In genomic region chr2:18521084-18521483, GRCh38 we compare ENCODE assay signal across 8 cellular contexts.
"Had no signal": no experiment of that assay in that cellular context is flagged by ENCODE, and none has a peak within 500 bp of the region (broad histone marks: within the 10 kb centered on the region; RNA-seq: fewer than 3 reads in every experiment).

No MANE protein-coding gene starts in this region.

- H3K9ac ChIP-seq: parathyroid adenoma had no signal

- H3K9me3 ChIP-seq: ascending aorta, gastrocnemius medialis, mucosa of descending colon, SJSA1, upper lobe of left lung had no signal

- H3K4me2 ChIP-seq: smooth muscle cell had no signal

- H3K4me3 ChIP-seq: mucosa of descending colon, SJSA1, smooth muscle cell, upper lobe of left lung had no signal

- H3K4me1 ChIP-seq: parathyroid adenoma had no signal

- H3K36me3 ChIP-seq: ascending aorta, gastrocnemius medialis, SJSA1, upper lobe of left lung had no signal

- H3K79me2 ChIP-seq: parathyroid adenoma had no signal

- H3K27ac ChIP-seq: parathyroid adenoma, SJSA1, VCaP had no signal

- H3K27me3 ChIP-seq: ascending aorta, gastrocnemius medialis, SJSA1, upper lobe of left lung had no signal
